24 cellular contexts compared by ENCODE assay signal in the genomic region with DNA sequence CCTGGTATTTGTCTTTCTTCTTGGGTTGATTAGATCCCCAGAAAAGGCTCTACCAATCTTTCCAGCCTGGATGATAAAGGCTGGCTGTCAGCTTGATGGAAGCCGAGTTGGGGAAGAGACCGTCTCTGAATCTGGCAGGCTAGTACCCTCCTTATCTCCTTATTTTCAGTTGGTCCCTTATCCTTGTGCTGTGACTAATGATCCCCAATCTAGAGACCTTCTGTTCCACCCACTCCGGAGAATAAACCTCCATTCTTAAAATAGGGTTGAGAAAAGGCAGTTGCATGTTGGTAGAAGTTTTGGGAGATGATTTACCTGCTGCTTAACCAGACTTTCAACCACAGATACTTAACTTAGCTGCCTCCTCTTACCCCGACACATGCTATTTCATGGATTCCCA. TPM values are rescaled to one million over a fixed set of nuclear protein-coding genes. Genes with fewer than 3 reads are reported as not detected.
DNase-seq lines count a peak whose midpoint lies in the region; ATAC-seq and TF ChIP-seq lines count a peak whose summit lies in the region.
"Had no signal": no experiment of that assay in that cellular context is flagged by ENCODE, and none has a peak within 500 bp of the region (broad histone marks: within the 10 kb centered on the region; RNA-seq: fewer than 3 reads in every experiment).

No MANE protein-coding gene starts in this region.

- no peaks in the 10 kb centered on the region for H3K79me2 ChIP-seq in GM23338 (replicated peaks; ENCODE audit: insufficient read depth)

- H3K9me3 Mint-ChIP-seq in GM23338 (no peaks in the 10 kb centered on the region), progenitor cell of endocrine pancreas (ENCODE audit: low read depth) (peaks cover 9% of the 10 kb centered on the region)
- H3K9me3 Mint-ChIP-seq: activated T-cell treated with anti-CD3 and anti-CD28 coated beads, Interleukin-2, amount 50 U/mL, for 72 hours had no signal

- no peak for DNase-seq in GM23338 (ENCODE audit: low spot score)
- no peak for DNase-seq in progenitor cell of endocrine pancreas (ENCODE audit: low spot score, unreplicated experiment)
- no peak for DNase-seq in NCI-H2107 treated with DMSO at 0.1 percent for 48 hours (lab: John Stamatoyannopoulos, UW; ENCODE audit: unreplicated experiment)
- DNase-seq in activated naive CD4-positive, alpha-beta T cell treated with Interleukin-2 at 50 U/mL for 16 hours, result no peak
- DNase-seq: activated T-cell treated with anti-CD3 and anti-CD28 coated beads, Interleukin-2, amount 50 U/mL, for 72 hours; CD8-positive, alpha-beta T cell; gastrocnemius medialis; mammary epithelial cell; NCI-H1105 treated with DMSO at 0.1 percent for 48 hours; NCI-H2107; NCI-H524; stimulated activated CD4-positive, alpha-beta T cell treated with anti-CD3 and anti-CD28 coated beads, Interleukin-12 subunit alpha, Interleukin-12 subunit beta, amount 100 ng/mL, for 4 hours; T-helper 9 cell had no signal

- H3K4me3 Mint-ChIP-seq in GM23338 (no peak overlapping the region), progenitor cell of endocrine pancreas (ENCODE audit: low read depth) (no peak overlapping the region)
- H3K4me3 Mint-ChIP-seq: activated naive CD8-positive, alpha-beta T cell; activated T-cell treated with anti-CD3 and anti-CD28 coated beads, Interleukin-2, amount 50 U/mL, for 72 hours; CD8-positive, alpha-beta T cell; type B pancreatic cell had no signal

- H2AFZ ChIP-seq in GM23338, result no peak overlapping the region

- H3K27me3 ChIP-seq in GM23338 (ENCODE audit: insufficient read depth), result no peaks in the 10 kb centered on the region
- H3K27me3 ChIP-seq: gastrocnemius medialis, neutrophil had no signal

- H3K36me3 Mint-ChIP-seq in GM23338 (ENCODE audit: low read depth), result 0 out of 3 replicates have a peak, but pooled peaks cover 4% of the 10 kb centered on the region
- H3K36me3 Mint-ChIP-seq in progenitor cell of endocrine pancreas (ENCODE audit: insufficient read depth), result peaks cover 1% of the 10 kb centered on the region
- H3K36me3 Mint-ChIP-seq: CD8-positive, alpha-beta T cell; type B pancreatic cell had no signal

- peaks cover 1% of the 10 kb centered on the region for H3K27me3 Mint-ChIP-seq in GM23338 (ENCODE audit: insufficient read depth, low read depth, poor library complexity)
- no peaks in the 10 kb centered on the region for H3K27me3 Mint-ChIP-seq in progenitor cell of endocrine pancreas
- H3K27me3 Mint-ChIP-seq: type B pancreatic cell had no signal

- no peaks in the 10 kb centered on the region for H3K36me3 ChIP-seq in GM23338 (ENCODE audit: insufficient read depth)
- H3K36me3 ChIP-seq: gastrocnemius medialis had no signal

- no peaks in the 10 kb centered on the region for H3F3A ChIP-seq in GM23338 (replicated peaks; ENCODE audit: low read depth)

- no peak overlapping the region for H3K4me3 ChIP-seq in GM23338
- H3K4me3 ChIP-seq: gastrocnemius medialis had no signal

- TF ChIP-seq CTCF in GM23338 (conservative IDR thresholded peaks at IDR 0.05; ENCODE audit: low read depth in 2 of 2) (no peak), progenitor cell of endocrine pancreas (IDR thresholded peaks at IDR 0.05; ENCODE audit: unreplicated experiment) (no peak)

- H3K4me1 Mint-ChIP-seq in GM23338 (peaks cover 5% of the 10 kb centered on the region; the same call in 1 of the 3 replicates), progenitor cell of endocrine pancreas (ENCODE audit: low read depth) (peaks cover 8% of the 10 kb centered on the region)

- ATAC-seq in GM19043 (IDR thresholded peaks at IDR 0.05; ENCODE audit: low read depth, unreplicated experiment) (peak; percentile 45), GM23338 (no peak), HG03457 (IDR thresholded peaks at IDR 0.05; ENCODE audit: unreplicated experiment) (peak; percentile 50), GM21360 (IDR thresholded peaks at IDR 0.05; ENCODE audit: unreplicated experiment) (no peak)
- ATAC-seq: activated T-cell treated with anti-CD3 and anti-CD28 coated beads, Interleukin-2, amount 50 U/mL, for 72 hours; CD8-positive, alpha-beta T cell; gastrocnemius medialis had no signal

- no peak overlapping the region for H3K4me2 ChIP-seq in GM23338

- no peak overlapping the region for H3K27ac ChIP-seq in GM23338 (ENCODE audit: low read depth)
- H3K27ac ChIP-seq: gastrocnemius medialis, neutrophil, RWPE1 had no signal

- H3K9me2 ChIP-seq in GM23338 (ENCODE audit: insufficient read depth), result no peaks in the 10 kb centered on the region

- peaks cover 3% of the 10 kb centered on the region; the same call in 1 of the 2 replicates for H3K4me1 ChIP-seq in GM23338 (ENCODE audit: insufficient read depth)
- H3K4me1 ChIP-seq: gastrocnemius medialis had no signal

- H4K20me1 ChIP-seq in GM23338 (replicated peaks; ENCODE audit: insufficient read depth), result no peaks in the 10 kb centered on the region

- H3K27ac Mint-ChIP-seq in GM23338, result peak overlapping the region; percentile 24; the same call in 1 of the 2 replicates
- peak overlapping the region; percentile 16 for H3K27ac Mint-ChIP-seq in progenitor cell of endocrine pancreas
- H3K27ac Mint-ChIP-seq: activated naive CD8-positive, alpha-beta T cell; activated T-cell treated with anti-CD3 and anti-CD28 coated beads, Interleukin-2, amount 50 U/mL, for 72 hours; CD8-positive, alpha-beta T cell; type B pancreatic cell had no signal

TF ChIP-seq in GM23338, 12 proteins besides CTCF, POLR2A, EP300 and RAD21 (continues in another document):
- TF ChIP-seq EZH2phosphoT487 (IDR thresholded peaks at IDR 0.05; ENCODE audit: unreplicated experiment) (no peak), JUNB (IDR thresholded peaks at IDR 0.05; ENCODE audit: unreplicated experiment) (no peak), ZNF114 (CRISPR knock-in tag; IDR thresholded peaks at IDR 0.05) (no peak), CREB1 (CRISPR knock-in tag; IDR thresholded peaks at IDR 0.05; ENCODE audit: low read depth) (no peak), ZNF331 (CRISPR knock-in tag; IDR thresholded peaks at IDR 0.05; ENCODE audit: low read depth) (no peak), POLR2AphosphoS5 (IDR thresholded peaks at IDR 0.05; ENCODE audit: low read depth) (no peak), NANOG (IDR thresholded peaks at IDR 0.05; ENCODE audit: borderline replicate concordance) (no peak)
- TF ChIP-seq, protein P1, sequence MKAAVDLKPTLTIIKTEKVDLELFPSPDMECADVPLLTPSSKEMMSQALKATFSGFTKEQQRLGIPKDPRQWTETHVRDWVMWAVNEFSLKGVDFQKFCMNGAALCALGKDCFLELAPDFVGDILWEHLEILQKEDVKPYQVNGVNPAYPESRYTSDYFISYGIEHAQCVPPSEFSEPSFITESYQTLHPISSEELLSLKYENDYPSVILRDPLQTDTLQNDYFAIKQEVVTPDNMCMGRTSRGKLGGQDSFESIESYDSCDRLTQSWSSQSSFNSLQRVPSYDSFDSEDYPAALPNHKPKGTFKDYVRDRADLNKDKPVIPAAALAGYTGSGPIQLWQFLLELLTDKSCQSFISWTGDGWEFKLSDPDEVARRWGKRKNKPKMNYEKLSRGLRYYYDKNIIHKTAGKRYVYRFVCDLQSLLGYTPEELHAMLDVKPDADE (IDR thresholded peaks at IDR 0.05), result no peak

RNA-seq across cellular contexts. Expression of gene PRKACG, which starts 52.3 kb away (rescaled TPM):
- total RNA-seq in GM23338 (2014; rRNA removed; shearing (Covaris generic)), result not detected in 2 replicates
- not detected in 2 replicates for polyA plus RNA-seq in GM23338 (2016; fragmentation: Nextera tagmentation; extraction: Ambion mirVana)
- not detected in 2 replicates for total RNA-seq in progenitor cell of endocrine pancreas
- total RNA-seq: activated CD8-positive, alpha-beta memory T cell treated with anti-CD3 and anti-CD28 coated beads for 36 hours; activated T-cell treated with anti-CD3 and anti-CD28 coated beads, Interleukin-2, amount 50 U/mL, for 72 hours; astrocyte; CD8-positive, alpha-beta T cell; gastrocnemius medialis; kidney epithelial cell; mammary epithelial cell had no signal
- polyA plus RNA-seq: esophagus, mammary epithelial cell had no signal

Comparison
In these comparisons a context has a peak if more than half of its experiments do, and no peak if none do; other contexts are left out.
1. ATAC-seq: peak in GM19043 (single experiment) and HG03457 (single experiment); none in GM23338 (single experiment) and GM21360 (single experiment).